ENCODE assay signal across 15 cellular contexts in the genomic region with DNA sequence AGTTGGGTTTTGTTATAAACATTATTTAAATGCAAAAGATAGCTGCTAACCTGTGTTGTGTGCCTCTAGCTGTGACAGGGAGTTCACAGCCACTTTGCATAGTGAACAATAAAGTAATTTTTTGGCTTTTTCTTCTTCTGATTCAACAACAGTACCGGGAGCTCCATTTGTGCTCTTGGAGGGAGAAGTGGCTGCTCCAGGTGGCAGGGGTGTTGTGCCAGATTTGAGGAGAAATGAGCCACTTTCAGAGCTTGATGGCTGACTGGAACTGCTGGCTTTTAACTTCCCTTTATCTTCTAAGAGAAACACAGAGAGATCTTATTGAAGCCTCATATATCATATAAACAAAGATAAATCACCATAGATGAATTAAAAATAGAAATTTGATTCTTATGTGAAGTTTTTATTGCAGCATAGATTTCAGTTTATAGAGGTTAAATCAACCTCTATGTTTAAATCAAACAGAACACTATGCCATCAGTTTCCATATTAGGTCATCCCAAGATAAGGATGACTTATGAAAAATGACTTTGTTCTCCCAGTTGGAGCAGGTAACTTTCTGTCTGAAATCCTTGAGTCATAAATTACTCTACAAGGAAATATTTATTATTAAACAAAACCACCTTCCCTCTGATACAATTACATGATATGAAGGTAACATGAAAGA.
"Had no signal": no experiment of that assay in that cellular context is flagged by ENCODE, and none has a peak within 500 bp of the region (broad histone marks: within the 10 kb centered on the region; RNA-seq: fewer than 3 reads in every experiment).

No MANE protein-coding gene starts in this region.

- ATAC-seq: activated CD4-positive, CD25-positive, alpha-beta regulatory T cell treated with anti-CD3 and anti-CD28 coated beads, Interleukin-2, amount 50 U/mL, for 24 hours; activated CD8-positive, alpha-beta memory T cell treated with anti-CD3 and anti-CD28 coated beads, Interleukin-2, amount 10 ng/mL, durations not matched to agents 7 days and 5 days; left lung; stimulated activated effector memory CD8-positive, alpha-beta T cell treated with anti-CD3 and anti-CD28 coated beads, Interleukin-12 subunit alpha, Interleukin-12 subunit beta, amount 100 ng/mL, for 72 hours had no signal

- H3K4me1 ChIP-seq: breast epithelium, esophagus squamous epithelium had no signal

- DNase-seq: activated CD4-positive, alpha-beta T cell treated with anti-CD3 and anti-CD28 coated beads, Interleukin-2, amount 50 U/mL, for 4 hours; activated CD8-positive, alpha-beta memory T cell treated with anti-CD3 and anti-CD28 coated beads, Interleukin-2, amount 10 ng/mL, durations not matched to agents 7 days and 5 days; activated T-cell treated with anti-CD3 and anti-CD28 coated beads, Interleukin-2, amount 50 U/mL, for 24 hours; aorta; esophagus squamous epithelium; foreskin melanocyte; head of caudate nucleus; left lung; mesenchymal stem cell; retina; T-helper 2 cell had no signal

- H3K36me3 ChIP-seq: breast epithelium, esophagus squamous epithelium, left lung, tibial nerve had no signal

- H3K27me3 ChIP-seq: breast epithelium, esophagus squamous epithelium, left lung, tibial nerve had no signal

- H3K27ac ChIP-seq: breast epithelium, esophagus squamous epithelium, left lung, tibial nerve had no signal

- H3K4me3 ChIP-seq: breast epithelium, esophagus squamous epithelium, left lung, tibial nerve had no signal

- H3K9me3 ChIP-seq: breast epithelium, esophagus squamous epithelium, left lung, tibial nerve had no signal
